Comparison of ENCODE assay signal across 12 cellular contexts in the genomic region with DNA sequence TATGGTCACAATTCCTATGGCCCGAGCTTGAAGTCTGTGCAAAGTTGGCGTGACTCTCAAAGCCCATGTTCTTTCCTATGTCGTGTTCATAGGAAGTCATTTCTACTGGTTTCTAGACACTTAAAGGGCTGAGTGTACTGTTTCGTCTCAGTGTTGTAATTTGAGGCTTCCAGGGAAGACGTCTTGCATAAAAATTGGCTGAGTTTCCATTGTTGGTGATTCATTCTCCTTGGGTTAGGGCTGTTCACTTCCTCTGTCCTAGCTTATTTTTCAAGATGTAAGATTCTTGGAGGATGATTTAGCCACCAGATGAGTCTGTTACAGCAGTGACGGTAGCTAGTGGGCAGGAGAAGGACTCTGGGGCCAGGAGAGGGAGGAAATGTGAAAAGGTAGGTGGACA. TPM values are rescaled to one million over a fixed set of nuclear protein-coding genes. Genes with fewer than 3 reads are reported as not detected.
DNase-seq lines count a peak whose midpoint lies in the region; ATAC-seq and TF ChIP-seq lines count a peak whose summit lies in the region.
"Had no signal": no experiment of that assay in that cellular context is flagged by ENCODE, and none has a peak within 500 bp of the region (broad histone marks: within the 10 kb centered on the region; RNA-seq: fewer than 3 reads in every experiment).

No MANE protein-coding gene starts in this region.

- no peaks in the 10 kb centered on the region for H3K27me3 ChIP-seq in adipocyte (replicated peaks; ENCODE audit: control insufficient read depth, insufficient read depth, low read length)
- H3K27me3 ChIP-seq: Peyer's patch had no signal

- TF ChIP-seq CTCF in GM10266 (IDR thresholded peaks at IDR 0.05; ENCODE audit: control insufficient read depth, insufficient read depth, low read depth, missing control alignments): no peak

- DNase-seq in Right ventricle myocardium superior: no peak
- DNase-seq in cardiac septum (ENCODE audit: low spot score): no peak
- peak; percentile 86 for DNase-seq in adipocyte (ENCODE audit: low read depth)
- DNase-seq in kidney tubule cell (ENCODE audit: low spot score): peak; percentile 81
- no peak for DNase-seq in mucosa of gallbladder (ENCODE audit: low spot score)
- DNase-seq in GM10266 (ENCODE audit: extremely low spot score): no peak
- DNase-seq: DMS 273 treated with DMSO at 0.1 percent for 48 hours, Peyer's patch had no signal

- ATAC-seq in Right ventricle myocardium superior (ENCODE audit: poor library complexity) (peak; percentile 73), GM18498 (IDR thresholded peaks at IDR 0.05; ENCODE audit: unreplicated experiment) (no peak), GM19463 (IDR thresholded peaks at IDR 0.05; ENCODE audit: unreplicated experiment) (no peak)

- peaks cover 10% of the 10 kb centered on the region for H3K4me1 ChIP-seq in adipocyte (ENCODE audit: control insufficient read depth, insufficient read depth, low read length)
- H3K4me1 ChIP-seq: Peyer's patch had no signal

- H3K4me3 ChIP-seq in adipocyte (ENCODE audit: low read length): no peak overlapping the region
- H3K4me3 ChIP-seq: Peyer's patch, skin epidermis had no signal

- H3K9me3 ChIP-seq in adipocyte (ENCODE audit: control insufficient read depth, low read length): peaks cover 31% of the 10 kb centered on the region

- no peak overlapping the region for H3K9ac ChIP-seq in adipocyte (ENCODE audit: low read length)

- no peaks in the 10 kb centered on the region for H3K36me3 ChIP-seq in adipocyte (ENCODE audit: control insufficient read depth, insufficient read depth, low read length, severe bottlenecking)
- H3K36me3 ChIP-seq: Peyer's patch had no signal

- intact Hi-C loops in Right ventricle myocardium superior (cut with DNase I) (no loop called here), cardiac septum (cut with DNase I) (no loop called here)

RNA-seq across cellular contexts. Expression of a gene that starts 43.1 kb away (rescaled TPM):
- 2.5 TPM for total RNA-seq in Right ventricle myocardium superior
- 2.0 TPM for total RNA-seq in cardiac septum
- 17.1 TPM for total RNA-seq in mucosa of gallbladder
- total RNA-seq: dermis microvascular lymphatic vessel endothelial cell had no signal

RNA-seq across cellular contexts. Expression of a gene that starts 55.0 kb away (rescaled TPM):
- 0.78 TPM for total RNA-seq in Right ventricle myocardium superior
- 1.00 TPM for total RNA-seq in cardiac septum
- 2.8 TPM for total RNA-seq in mucosa of gallbladder
- total RNA-seq: dermis microvascular lymphatic vessel endothelial cell had no signal

Comparison
In these comparisons a context has a peak if more than half of its experiments do, and no peak if none do; other contexts are left out.
1. DNase-seq: peak in adipocyte (single experiment) and kidney tubule cell (single experiment); none in Right ventricle myocardium superior (single experiment), cardiac septum (single experiment), mucosa of gallbladder (single experiment) and GM10266 (single experiment).